ENCODE assay signal across 27 cellular contexts in genomic region chr10:131722121-131722520, GRCh38.
"Had no signal": no experiment of that assay in that cellular context is flagged by ENCODE, and none has a peak within 500 bp of the region (broad histone marks: within the 10 kb centered on the region; RNA-seq: fewer than 3 reads in every experiment).

No MANE protein-coding gene starts in this region.

- H3K36me3 Mint-ChIP-seq: naive thymus-derived CD4-positive, alpha-beta T cell; neural progenitor cell; stimulated activated naive B cell treated with anti-CD40 and anti-IgM and Interleukin-4, amounts not matched to agents 10 μg/mL and 1 μg/mL and 100 μg/mL, for 72 hours had no signal

- H2AFZ ChIP-seq: hepatocyte, neural progenitor cell had no signal

- H3K36me3 ChIP-seq: gastroesophageal sphincter, heart left ventricle, left lung, neural progenitor cell, ovary, sigmoid colon, thoracic aorta, tibial nerve, vagina had no signal

- H3K9me3 Mint-ChIP-seq: dendritic cell treated with granulocyte-macrophage colony-stimulating factor and Interleukin-4, amounts not matched to agents 40 ng/mL and 50 ng/mL, for 4 days; endodermal cell had no signal

- H3K27ac ChIP-seq: epithelial cell of prostate, foreskin keratinocyte, gastroesophageal sphincter, heart left ventricle, hepatocyte, left lung, neural progenitor cell, ovary, sigmoid colon, thoracic aorta, tibial nerve, vagina had no signal

- H3K9me3 ChIP-seq: gastroesophageal sphincter, ovary, sigmoid colon, thoracic aorta, vagina had no signal

- H3K27me3 ChIP-seq: foreskin keratinocyte, hepatocyte, ovary, sigmoid colon, tibial nerve, vagina had no signal

- ATAC-seq: esophagus mucosa; foreskin keratinocyte; gastroesophageal sphincter; heart left ventricle; left lung; naive thymus-derived CD4-positive, alpha-beta T cell; stimulated activated naive B cell treated with anti-CD40 and anti-IgM and Interleukin-4, amounts not matched to agents 10 μg/mL and 1 μg/mL and 100 μg/mL, for 72 hours had no signal

- H3K4me1 ChIP-seq: foreskin keratinocyte had no signal

- H3K4me3 ChIP-seq: gastroesophageal sphincter, heart left ventricle, hepatocyte, left lung, neural progenitor cell, ovary, sigmoid colon, thoracic aorta, tibial nerve, vagina had no signal

- DNase-seq: cerebellar nuclear complex; effector CD8-positive, alpha-beta T cell; foreskin keratinocyte; heart left ventricle; kidney; left lung; mesenchymal stem cell; midbrain; naive thymus-derived CD4-positive, alpha-beta T cell; nucleus accumbens; ovary; sigmoid colon; stimulated activated CD4-positive, alpha-beta T cell treated with anti-CD3 and anti-CD28 coated beads, Interleukin-15, amount 100 ng/mL, for 24 hours; stimulated activated CD4-positive, alpha-beta T cell treated with anti-CD3 and anti-CD28 coated beads, Interleukin-2, amount 100 ng/mL, for 48 hours; stimulated activated naive B cell treated with anti-CD40 and anti-IgM and Interleukin-4, amounts not matched to agents 10 μg/mL and 1 μg/mL and 100 μg/mL, for 72 hours had no signal

- H3K9ac ChIP-seq: neural progenitor cell had no signal

- H3K4me3 Mint-ChIP-seq: dendritic cell treated with granulocyte-macrophage colony-stimulating factor and Interleukin-4, amounts not matched to agents 40 ng/mL and 50 ng/mL, for 4 days; endodermal cell; naive thymus-derived CD4-positive, alpha-beta T cell; nephron; neural progenitor cell; stimulated activated naive B cell treated with anti-CD40 and anti-IgM and Interleukin-4, amounts not matched to agents 10 μg/mL and 1 μg/mL and 100 μg/mL, for 72 hours; stimulated activated naive CD8-positive, alpha-beta T cell treated with anti-CD3 and anti-CD28 coated beads, Interleukin-15, Interleukin-2, amounts not matched to agents 100 ng/mL and 50 ng/mL, for 24 hours had no signal

- H3K27ac Mint-ChIP-seq: dendritic cell treated with granulocyte-macrophage colony-stimulating factor and Interleukin-4, amounts not matched to agents 40 ng/mL and 50 ng/mL, for 4 days; endodermal cell; naive thymus-derived CD4-positive, alpha-beta T cell; nephron; neural progenitor cell; stimulated activated naive B cell treated with anti-CD40 and anti-IgM and Interleukin-4, amounts not matched to agents 10 μg/mL and 1 μg/mL and 100 μg/mL, for 72 hours; stimulated activated naive CD8-positive, alpha-beta T cell treated with anti-CD3 and anti-CD28 coated beads, Interleukin-15, Interleukin-2, amounts not matched to agents 100 ng/mL and 50 ng/mL, for 24 hours had no signal

- H3K4me2 ChIP-seq: hepatocyte, neural progenitor cell had no signal
